ENCODE assay signal across 20 cellular contexts in the genomic region with DNA sequence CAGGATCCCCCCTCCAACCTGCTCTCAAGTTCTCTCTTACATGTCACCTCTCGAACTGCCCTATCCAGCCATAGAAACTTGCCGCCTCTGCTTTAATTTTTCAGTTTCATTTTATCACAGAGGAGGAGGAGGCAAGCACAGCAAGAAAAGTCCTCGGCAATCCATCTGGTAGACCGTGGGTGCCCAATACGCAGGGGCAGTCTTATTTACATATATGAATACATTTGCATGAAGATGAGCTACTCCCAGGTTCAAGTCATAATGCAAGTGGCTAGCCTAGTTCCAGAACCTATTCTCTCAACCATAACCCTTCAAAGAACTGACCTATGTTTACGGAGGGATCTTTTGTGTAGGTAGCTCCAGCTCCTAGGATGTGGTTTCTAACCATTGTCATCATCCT.
A peak's percentile ranks its signal among the peaks of the same experiment; 100 is the strongest.
DNase-seq lines count a peak whose midpoint lies in the region; ATAC-seq and TF ChIP-seq lines count a peak whose summit lies in the region.
"Had no signal": no experiment of that assay in that cellular context is flagged by ENCODE, and none has a peak within 500 bp of the region (broad histone marks: within the 10 kb centered on the region; RNA-seq: fewer than 3 reads in every experiment).

No MANE protein-coding gene starts in this region.

- TF ChIP-seq RAD21 in SK-N-SH (IDR thresholded peaks at IDR 0.05; ENCODE audit: low read length): no peak

- peaks cover 3 to 89% of the 10 kb centered on the region in 2 experiments for H3K36me3 ChIP-seq in SK-N-SH (replicated peaks in 1 of 2; ENCODE audit: control insufficient read depth in 1 of 2, insufficient read depth in 2 of 2, low read length in 1 of 2)

- H3K79me2 ChIP-seq in SK-N-SH (ENCODE audit: insufficient read depth): no peaks in the 10 kb centered on the region

- H3K27ac Mint-ChIP-seq in activated T-helper 2 cell treated with anti-CD3 and anti-CD28 coated beads, Interferon-gamma antibody, Interleukin-2, Interleukin-4, amounts not matched to agents 10 μg/mL and 5 μg/mL and 100 μg/mL, durations not matched to agents 14 hours and 24 hours and 36 hours: peak overlapping the region; percentile 94
- H3K27ac Mint-ChIP-seq in T-cell: no peak overlapping the region
- no peak overlapping the region for H3K27ac Mint-ChIP-seq in stimulated activated memory B cell treated with anti-CD40 and anti-IgM and Interleukin-4, amounts not matched to agents 10 μg/mL and 1 μg/mL and 100 μg/mL, for 72 hours
- H3K27ac Mint-ChIP-seq: B cell, endodermal cell, HFFc6, natural killer cell, type B pancreatic cell had no signal

- no peak overlapping the region for H3K4me2 ChIP-seq in SK-N-SH

- intact Hi-C loops in activated T-helper 2 cell treated with anti-CD3 and anti-CD28 coated beads, Interferon-gamma antibody, Interleukin-2, Interleukin-4, amounts not matched to agents 10 μg/mL and 5 μg/mL and 100 μg/mL, durations not matched to agents 14 hours and 24 hours and 36 hours (cut with micrococcal nuclease): loop anchor here (1.0 to 10.0 kb wide), 7 partner anchors 8 to 225 kb away; partner anchors contain the start of gene PANK3

- TF ChIP-seq EP300 in SK-N-SH (IDR thresholded peaks at IDR 0.05; ENCODE audit: borderline replicate concordance in 1 of 2, low read depth in 1 of 2, low read length in 1 of 2): no peak

- H3K27ac ChIP-seq in SK-N-SH (ENCODE audit: low read depth in 2 of 2, low read length in 1 of 2): peak overlapping the region; percentile 52 to 73; a peak in 3 of 4 replicates
- H3K27ac ChIP-seq: 22Rv1 had no signal

- ATAC-seq in SK-N-SH treated with all-trans-retinoic acid at 6 μM for 48 hours (no peak), GM19455 (IDR thresholded peaks at IDR 0.05; ENCODE audit: unreplicated experiment) (peak; percentile 58), HG03095 (IDR thresholded peaks at IDR 0.05; ENCODE audit: unreplicated experiment) (peak; percentile 56), T-cell (replicated peaks in 1 of 4) (no peak)
- no peak for ATAC-seq in stimulated activated memory B cell treated with anti-CD40 and anti-IgM and Interleukin-4, amounts not matched to agents 10 μg/mL and 1 μg/mL and 100 μg/mL, for 72 hours
- ATAC-seq: natural killer cell had no signal

- no peaks in the 10 kb centered on the region for H3F3A ChIP-seq in SK-N-SH (replicated peaks; ENCODE audit: insufficient read depth)

- POLR2A ChIA-PET in SK-N-SH (lab: Yijun Ruan, JAX): interaction anchor here (1.4 kb wide), 1 partner anchor 31 kb away, joined by 4 read pairs; no protein-coding TSS in a partner anchor
- POLR2A ChIA-PET in T-cell (lab: Charles Lee): no interaction called here

- no peak overlapping the region for H3K9ac ChIP-seq in SK-N-SH

- no peaks in the 10 kb centered on the region for H3K27me3 ChIP-seq in SK-N-SH (ENCODE audit: insufficient read depth)

- no peaks in the 10 kb centered on the region for H3K9me3 Mint-ChIP-seq in activated T-helper 2 cell treated with anti-CD3 and anti-CD28 coated beads, Interferon-gamma antibody, Interleukin-2, Interleukin-4, amounts not matched to agents 10 μg/mL and 5 μg/mL and 100 μg/mL, durations not matched to agents 14 hours and 24 hours and 36 hours
- H3K9me3 Mint-ChIP-seq in T-cell: no peaks in the 10 kb centered on the region
- H3K9me3 Mint-ChIP-seq in stimulated activated memory B cell treated with anti-CD40 and anti-IgM and Interleukin-4, amounts not matched to agents 10 μg/mL and 1 μg/mL and 100 μg/mL, for 72 hours: no peaks in the 10 kb centered on the region
- H3K9me3 Mint-ChIP-seq: endodermal cell, HFFc6, natural killer cell, type B pancreatic cell had no signal

- no peak for TF ChIP-seq CTCF in SK-N-SH (IDR thresholded peaks at IDR 0.05)

- no peaks in the 10 kb centered on the region for H3K9me2 ChIP-seq in SK-N-SH

- no peaks in the 10 kb centered on the region for H4K20me1 ChIP-seq in SK-N-SH (ENCODE audit: insufficient read depth)

- H3K4me1 ChIP-seq in SK-N-SH (ENCODE audit: control insufficient read depth in 1 of 2, insufficient read depth in 2 of 2, low read depth in 1 of 2, low read length in 1 of 2): peaks cover 4 to 51% of the 10 kb centered on the region in 2 experiments; a peak in 2 of 4 replicates

- CTCF ChIA-PET in SK-N-SH (lab: Yijun Ruan, JAX): interaction anchor here (0.5 to 1.8 kb wide), 5 partner anchors 11 to 143 kb away, joined by 3 to 6 read pairs (median 4); no protein-coding TSS in a partner anchor
- CTCF ChIA-PET in T-cell (lab: Charles Lee): no interaction called here

- H3K27me3 Mint-ChIP-seq in activated T-helper 2 cell treated with anti-CD3 and anti-CD28 coated beads, Interferon-gamma antibody, Interleukin-2, Interleukin-4, amounts not matched to agents 10 μg/mL and 5 μg/mL and 100 μg/mL, durations not matched to agents 14 hours and 24 hours and 36 hours (ENCODE audit: low read depth): no peaks in the 10 kb centered on the region
- peaks cover 5 to 11% of the 10 kb centered on the region in 2 donors for H3K27me3 Mint-ChIP-seq in T-cell
- peaks cover 19% of the 10 kb centered on the region for H3K27me3 Mint-ChIP-seq in stimulated activated memory B cell treated with anti-CD40 and anti-IgM and Interleukin-4, amounts not matched to agents 10 μg/mL and 1 μg/mL and 100 μg/mL, for 72 hours

- DNase-seq in SK-N-SH (no peak), HuH-7 (ENCODE audit: low spot score) (no peak), T-cell (no peak)
- peak; percentile 30 for DNase-seq in activated T-helper 2 cell treated with anti-CD3 and anti-CD28 coated beads, Interferon-gamma antibody, Interleukin-2, Interleukin-4, amounts not matched to agents 10 μg/mL and 5 μg/mL and 100 μg/mL, durations not matched to agents 14 hours and 24 hours and 36 hours (ENCODE audit: low spot score)
- DNase-seq: activated CD4-positive, CD25-positive, alpha-beta regulatory T cell; endodermal cell; GF-D8; HFFc6; islet precursor cell; natural killer cell; NCI-H1105; SIG-M5; stimulated activated naive CD4-positive, alpha-beta T cell had no signal

- H3K4me1 Mint-ChIP-seq in activated T-helper 2 cell treated with anti-CD3 and anti-CD28 coated beads, Interferon-gamma antibody, Interleukin-2, Interleukin-4, amounts not matched to agents 10 μg/mL and 5 μg/mL and 100 μg/mL, durations not matched to agents 14 hours and 24 hours and 36 hours (ENCODE audit: low read depth): peaks cover 48% of the 10 kb centered on the region
- peaks cover 0 to 4% (median 0%) of the 10 kb centered on the region in 3 donors for H3K4me1 Mint-ChIP-seq in T-cell
- no peaks in the 10 kb centered on the region for H3K4me1 Mint-ChIP-seq in stimulated activated memory B cell treated with anti-CD40 and anti-IgM and Interleukin-4, amounts not matched to agents 10 μg/mL and 1 μg/mL and 100 μg/mL, for 72 hours
- H3K4me1 Mint-ChIP-seq: B cell had no signal

- H3K4me3 Mint-ChIP-seq in activated T-helper 2 cell treated with anti-CD3 and anti-CD28 coated beads, Interferon-gamma antibody, Interleukin-2, Interleukin-4, amounts not matched to agents 10 μg/mL and 5 μg/mL and 100 μg/mL, durations not matched to agents 14 hours and 24 hours and 36 hours (ENCODE audit: low read depth): peak overlapping the region; percentile 71
- H3K4me3 Mint-ChIP-seq in T-cell: peak overlapping the region in 1 of 3 donors; percentile 22
- H3K4me3 Mint-ChIP-seq in stimulated activated memory B cell treated with anti-CD40 and anti-IgM and Interleukin-4, amounts not matched to agents 10 μg/mL and 1 μg/mL and 100 μg/mL, for 72 hours: no peak overlapping the region
- H3K4me3 Mint-ChIP-seq: B cell, endodermal cell, HFFc6, natural killer cell, type B pancreatic cell had no signal

- WGBS in SK-N-SH (ENCODE audit: low lambda C conversion rate): 93% methylated on average over 6 of the region's 6 CpGs

- H3K36me3 Mint-ChIP-seq in activated T-helper 2 cell treated with anti-CD3 and anti-CD28 coated beads, Interferon-gamma antibody, Interleukin-2, Interleukin-4, amounts not matched to agents 10 μg/mL and 5 μg/mL and 100 μg/mL, durations not matched to agents 14 hours and 24 hours and 36 hours (ENCODE audit: low read depth): no peaks in the 10 kb centered on the region
- no peaks in the 10 kb centered on the region for H3K36me3 Mint-ChIP-seq in T-cell
- H3K36me3 Mint-ChIP-seq in stimulated activated memory B cell treated with anti-CD40 and anti-IgM and Interleukin-4, amounts not matched to agents 10 μg/mL and 1 μg/mL and 100 μg/mL, for 72 hours: no peaks in the 10 kb centered on the region
- H3K36me3 Mint-ChIP-seq: natural killer cell had no signal

- no peaks in the 10 kb centered on the region for H3K9me3 ChIP-seq in SK-N-SH

- no peak overlapping the region for H3K4me3 ChIP-seq in SK-N-SH (ENCODE audit: low read depth in 2 of 2, low read length in 1 of 2)

- H2AFZ ChIP-seq in SK-N-SH (ENCODE audit: low read depth): no peak overlapping the region

TF ChIP-seq in SK-N-SH, 30 proteins besides CTCF, POLR2A, EP300 and RAD21 (continues in another document):
- no peak for TF ChIP-seq RCOR1 (IDR thresholded peaks at IDR 0.05; ENCODE audit: low read length)
- no peak for TF ChIP-seq TEAD4 (IDR thresholded peaks at IDR 0.05; ENCODE audit: borderline replicate concordance, insufficient read depth)
- no peak for TF ChIP-seq EZH2phosphoT487 (IDR thresholded peaks at IDR 0.05; ENCODE audit: borderline replicate concordance, low read depth)

TF ChIP-seq in SK-N-SH treated with all-trans-retinoic acid at 6 μM for 48 hours, 23 proteins besides CTCF, POLR2A, EP300 and RAD21 (continues in another document):
- no peak for TF ChIP-seq POU6F1 (CRISPR knock-in tag; IDR thresholded peaks at IDR 0.05; ENCODE audit: borderline replicate concordance, low read depth)

Comparison
In these comparisons a context has a peak if more than half of its experiments do, and no peak if none do; other contexts are left out.
1. ATAC-seq: peak in GM19455 (single experiment) and HG03095 (single experiment); none in SK-N-SH treated with all-trans-retinoic acid at 6 μM for 48 hours (single experiment), T-cell (0 of 4) and stimulated activated memory B cell treated with anti-CD40 and anti-IgM and Interleukin-4, amounts not matched to agents 10 μg/mL and 1 μg/mL and 100 μg/mL, for 72 hours (single experiment).